Comparison of ENCODE assay signal across 16 cellular contexts in genomic region chr11:8291421-8292350, GRCh38. TPM values are rescaled to one million over a fixed set of nuclear protein-coding genes. Genes with fewer than 3 reads are reported as not detected.
"Had no signal": no experiment of that assay in that cellular context is flagged by ENCODE, and none has a peak within 500 bp of the region (broad histone marks: within the 10 kb centered on the region; RNA-seq: fewer than 3 reads in every experiment).

No MANE protein-coding gene starts in this region.

- H3K27me3 Mint-ChIP-seq: stimulated activated naive CD8-positive, alpha-beta T cell treated with anti-CD3 and anti-CD28 coated beads, Interleukin-15, Interleukin-2, amounts not matched to agents 100 ng/mL and 50 ng/mL, for 24 hours had no signal

- H3K4me1 Mint-ChIP-seq: activated naive CD8-positive, alpha-beta T cell treated with anti-CD3 and anti-CD28 coated beads, Interleukin-2, amount 10 ng/mL, durations not matched to agents 7 days and 5 days; T-cell had no signal

- H3K27ac Mint-ChIP-seq: activated naive CD8-positive, alpha-beta T cell treated with anti-CD3 and anti-CD28 coated beads, Interleukin-2, amount 10 ng/mL, durations not matched to agents 7 days and 5 days; stimulated activated naive CD8-positive, alpha-beta T cell treated with anti-CD3 and anti-CD28 coated beads, Interleukin-15, Interleukin-2, amounts not matched to agents 100 ng/mL and 50 ng/mL, for 24 hours; T-cell had no signal

- H3K4me3 Mint-ChIP-seq: activated naive CD8-positive, alpha-beta T cell treated with anti-CD3 and anti-CD28 coated beads, Interleukin-2, amount 10 ng/mL, durations not matched to agents 7 days and 5 days; activated T-cell treated with anti-CD3 and anti-CD28 coated beads, Interleukin-2, amount 50 U/mL, for 4 hours; stimulated activated naive CD8-positive, alpha-beta T cell treated with anti-CD3 and anti-CD28 coated beads, Interleukin-15, Interleukin-2, amounts not matched to agents 100 ng/mL and 50 ng/mL, for 24 hours; T-cell had no signal

- H3K36me3 Mint-ChIP-seq: activated naive CD8-positive, alpha-beta T cell treated with anti-CD3 and anti-CD28 coated beads, Interleukin-2, amount 10 ng/mL, durations not matched to agents 7 days and 5 days; T-cell had no signal

- H3K9me3 ChIP-seq: thoracic aorta had no signal

- H3K9me3 Mint-ChIP-seq: activated naive CD8-positive, alpha-beta T cell treated with anti-CD3 and anti-CD28 coated beads, Interleukin-2, amount 10 ng/mL, durations not matched to agents 7 days and 5 days; activated T-cell treated with anti-CD3 and anti-CD28 coated beads, Interleukin-2, amount 50 U/mL, for 4 hours; stimulated activated naive CD8-positive, alpha-beta T cell treated with anti-CD3 and anti-CD28 coated beads, Interleukin-15, Interleukin-2, amounts not matched to agents 100 ng/mL and 50 ng/mL, for 24 hours; T-cell had no signal

- H3K4me3 ChIP-seq: thoracic aorta had no signal

- DNase-seq: activated CD4-positive, alpha-beta T cell treated with anti-CD3 and anti-CD28 coated beads for 4 hours; activated gamma-delta T cell treated with Interleukin-2 at 50 U/mL for 16 hours; activated naive CD8-positive, alpha-beta T cell treated with anti-CD3 and anti-CD28 coated beads, Interleukin-2, amount 10 ng/mL, durations not matched to agents 7 days and 5 days; activated T-cell treated with anti-CD3 and anti-CD28 coated beads, Interleukin-2, amount 50 U/mL, for 4 hours; posterior cingulate gyrus; stimulated activated CD4-positive, alpha-beta T cell treated with anti-CD3 and anti-CD28 coated beads, Interleukin-12 subunit alpha, Interleukin-12 subunit beta, amount 100 ng/mL, for 4 hours; T-cell; T1000 had no signal

- H3K36me3 ChIP-seq: thoracic aorta had no signal

- ATAC-seq: activated T-cell treated with anti-CD3 and anti-CD28 coated beads, Interleukin-2, amount 50 U/mL, for 4 hours; esophagus mucosa; sciatic nerve; T-cell had no signal

RNA-seq across cellular contexts. Expression of gene LMO1, which starts 28.0 kb away (rescaled TPM):
- total RNA-seq: activated naive CD8-positive, alpha-beta T cell treated with anti-CD3 and anti-CD28 coated beads, Interleukin-2, amount 10 ng/mL, durations not matched to agents 7 days and 5 days; activated T-cell treated with anti-CD3 and anti-CD28 coated beads, Interleukin-2, amount 50 U/mL, for 4 hours; chondrocyte; dermis microvascular lymphatic vessel endothelial cell; esophagus mucosa; lung microvascular endothelial cell; T-cell; thoracic aorta; urinary bladder had no signal
